34 cellular contexts compared by ENCODE assay signal in genomic region chr16:23035240-23035639, GRCh38.
"Had no signal": no experiment of that assay in that cellular context is flagged by ENCODE, and none has a peak within 500 bp of the region (broad histone marks: within the 10 kb centered on the region; RNA-seq: fewer than 3 reads in every experiment).

No MANE protein-coding gene starts in this region.

- H3K36me3 ChIP-seq: MG63 had no signal

- DNase-seq: Karpas-422, Kasumi-1, MG63, MM.1S, MV-4-11, NCI-H1048, NCI-H1092, NCI-H1092 treated with DMSO at 0.1 percent for 48 hours, NCI-H1105, NCI-H1105 treated with DMSO at 0.1 percent for 48 hours, NCI-H1417, NCI-H1417 treated with DMSO at 0.1 percent for 48 hours, NCI-H1436, NCI-H1436 treated with DMSO at 0.1 percent for 48 hours, NCI-H146, NCI-H1694, NCI-H1694 treated with DMSO at 0.1 percent for 48 hours, NCI-H187, NCI-H187 treated with DMSO at 0.1 percent for 48 hours, NCI-H1930, NCI-H2029, NCI-H2029 treated with DMSO at 0.1 percent for 48 hours, NCI-H2081, NCI-H2081 treated with DMSO at 0.1 percent for 48 hours, NCI-H2107, NCI-H2171, NCI-H2171 treated with DMSO at 0.1 percent for 48 hours, NCI-H2227 treated with DMSO at 0.1 percent for 48 hours, NCI-H226, NCI-H345, NCI-H446, NCI-H446 treated with DMSO at 0.1 percent for 48 hours, NCI-H510A, NCI-H510A treated with DMSO at 0.1 percent for 48 hours had no signal

- H3K4me3 ChIP-seq: MG63 had no signal

- H3K9me3 ChIP-seq: MG63 had no signal
